Comparison of ENCODE assay signal across 24 cellular contexts in genomic region chr11:115718945-115719344, GRCh38.
A peak's percentile ranks its signal among the peaks of the same experiment; 100 is the strongest.
DNase-seq lines count a peak whose midpoint lies in the region; ATAC-seq and TF ChIP-seq lines count a peak whose summit lies in the region.
"Had no signal": no experiment of that assay in that cellular context is flagged by ENCODE, and none has a peak within 500 bp of the region (broad histone marks: within the 10 kb centered on the region; RNA-seq: fewer than 3 reads in every experiment).

No MANE protein-coding gene starts in this region.

- no peak overlapping the region for H3K4me3 Mint-ChIP-seq in activated CD4-positive, alpha-beta T cell treated with anti-CD3 and anti-CD28 coated beads for 36 hours
- H3K4me3 Mint-ChIP-seq: CD14-positive monocyte; CD4-positive, alpha-beta memory T cell; CD4-positive, CD25-positive, alpha-beta regulatory T cell; CD8-positive, alpha-beta memory T cell had no signal

- TF ChIP-seq POLR2A in right lobe of liver (IDR thresholded peaks at IDR 0.05): no peak

- CTCF ChIA-PET in activated CD4-positive, alpha-beta T cell treated with anti-CD3 and anti-CD28 coated beads for 36 hours (lab: Charles Lee): no interaction called here

- no peak for TF ChIP-seq CTCF in right lobe of liver (IDR thresholded peaks at IDR 0.05)

- ATAC-seq in left lobe of liver: peak; percentile 55
- ATAC-seq in right lobe of liver: peak; percentile 29 to 72 (median 59)
- no peak for ATAC-seq in activated CD4-positive, alpha-beta T cell treated with anti-CD3 and anti-CD28 coated beads for 36 hours
- ATAC-seq: GM12878 had no signal

- H3K36me3 Mint-ChIP-seq in activated CD4-positive, alpha-beta T cell treated with anti-CD3 and anti-CD28 coated beads for 36 hours (ENCODE audit: low read depth): no peaks in the 10 kb centered on the region
- H3K36me3 Mint-ChIP-seq: CD4-positive, alpha-beta memory T cell; CD4-positive, CD25-positive, alpha-beta regulatory T cell; CD8-positive, alpha-beta memory T cell had no signal

- H3K4me3 ChIP-seq in right lobe of liver: no peak overlapping the region
- H3K4me3 ChIP-seq: BLaER1, GM12878 had no signal

- POLR2A ChIA-PET in activated CD4-positive, alpha-beta T cell treated with anti-CD3 and anti-CD28 coated beads for 36 hours (lab: Charles Lee): no interaction called here

- peaks cover 0 to 7% (median 0%) of the 10 kb centered on the region in 4 donors for H3K4me1 ChIP-seq in right lobe of liver
- H3K4me1 ChIP-seq: BLaER1 had no signal

- peak; percentile 29 for DNase-seq in NCI-H510A treated with DMSO at 0.1 percent for 48 hours (lab: John Stamatoyannopoulos, UW)
- DNase-seq in NCI-H510A (lab: John Stamatoyannopoulos, UW): no peak
- no peak for DNase-seq in left lobe of liver (ENCODE audit: low spot score)
- DNase-seq in right lobe of liver: no peak
- DNase-seq in activated CD4-positive, alpha-beta T cell treated with anti-CD3 and anti-CD28 coated beads for 36 hours: no peak
- DNase-seq in occipital lobe (lab: John Stamatoyannopoulos, UW): no peak
- DNase-seq: 8988T; ACHN; BE2C; C1 segment of cervical spinal cord; CD4-positive, alpha-beta memory T cell; CD4-positive, CD25-positive, alpha-beta regulatory T cell; CD8-positive, alpha-beta memory T cell; COR-L47; DMS 273 treated with DMSO at 0.1 percent for 48 hours; DMS153; DMS53; DMS79; DND-41; EL; GDM1 had no signal

- H3K4me1 Mint-ChIP-seq in activated CD4-positive, alpha-beta T cell treated with anti-CD3 and anti-CD28 coated beads for 36 hours: no peaks in the 10 kb centered on the region
- H3K4me1 Mint-ChIP-seq: CD4-positive, alpha-beta memory T cell; CD4-positive, CD25-positive, alpha-beta regulatory T cell; CD8-positive, alpha-beta memory T cell had no signal

- WGBS in right lobe of liver (ENCODE audit: insufficient coverage, low coverage, low lambda C conversion rate, missing lambda C conversion rate): 36% methylated on average over 3 of the region's 3 CpGs

- no peaks in the 10 kb centered on the region for H3K27me3 ChIP-seq in right lobe of liver
- H3K27me3 ChIP-seq: BE2C, BLaER1 had no signal

- no peak overlapping the region for H3K27ac ChIP-seq in right lobe of liver
- H3K27ac ChIP-seq: BLaER1 had no signal

- H3K27me3 Mint-ChIP-seq in activated CD4-positive, alpha-beta T cell treated with anti-CD3 and anti-CD28 coated beads for 36 hours: peaks cover 2% of the 10 kb centered on the region
- H3K27me3 Mint-ChIP-seq: CD4-positive, alpha-beta memory T cell; CD4-positive, CD25-positive, alpha-beta regulatory T cell; CD8-positive, alpha-beta memory T cell had no signal

- H3K27ac Mint-ChIP-seq in activated CD4-positive, alpha-beta T cell treated with anti-CD3 and anti-CD28 coated beads for 36 hours: no peak overlapping the region
- H3K27ac Mint-ChIP-seq: CD4-positive, alpha-beta memory T cell; CD4-positive, CD25-positive, alpha-beta regulatory T cell; CD8-positive, alpha-beta memory T cell had no signal

- no peaks in the 10 kb centered on the region for H3K36me3 ChIP-seq in right lobe of liver
- H3K36me3 ChIP-seq: BE2C, BLaER1 had no signal

- H3K9me3 ChIP-seq in right lobe of liver: no peaks in the 10 kb centered on the region
- H3K9me3 ChIP-seq: BE2C, BLaER1 had no signal

- no peaks in the 10 kb centered on the region for H3K9me3 Mint-ChIP-seq in activated CD4-positive, alpha-beta T cell treated with anti-CD3 and anti-CD28 coated beads for 36 hours (ENCODE audit: low read depth)
- H3K9me3 Mint-ChIP-seq: CD14-positive monocyte; CD8-positive, alpha-beta memory T cell had no signal

- intact Hi-C loops in right lobe of liver (cut with DNase I): no loop called here
- intact Hi-C loops in activated CD4-positive, alpha-beta T cell treated with anti-CD3 and anti-CD28 coated beads for 36 hours (cut with DNase I, micrococcal nuclease): no loop called here
